Comparison of ENCODE assay signal across 20 cellular contexts in genomic region chr2:127358971-127359370, GRCh38. TPM values are rescaled to one million over a fixed set of nuclear protein-coding genes. Genes with fewer than 3 reads are reported as not detected.
DNase-seq lines count a peak whose midpoint lies in the region; ATAC-seq and TF ChIP-seq lines count a peak whose summit lies in the region.
"Had no signal": no experiment of that assay in that cellular context is flagged by ENCODE, and none has a peak within 500 bp of the region (broad histone marks: within the 10 kb centered on the region; RNA-seq: fewer than 3 reads in every experiment).

No MANE protein-coding gene starts in this region.

- TF ChIP-seq CTCF in GM23338 (conservative IDR thresholded peaks at IDR 0.05; ENCODE audit: low read depth in 2 of 2): no peak

- H3K4me1 Mint-ChIP-seq in GM23338: peaks cover 35% of the 10 kb centered on the region
- H3K4me1 Mint-ChIP-seq in memory B cell: peaks cover 45% of the 10 kb centered on the region

- H2AFZ ChIP-seq in GM23338: no peak overlapping the region

- H3K36me3 ChIP-seq in GM23338 (ENCODE audit: insufficient read depth) (no peaks in the 10 kb centered on the region), HAP-1 (replicated peaks) (no peaks in the 10 kb centered on the region; the same call in 1 of the 2 replicates)

- H3K9me3 Mint-ChIP-seq in GM23338: peaks cover 4% of the 10 kb centered on the region; the same call in 1 of the 3 replicates
- H3K9me3 Mint-ChIP-seq in memory B cell: no peaks in the 10 kb centered on the region
- H3K9me3 Mint-ChIP-seq: CD4-positive, alpha-beta T cell; CD8-positive, alpha-beta T cell had no signal

- peak overlapping the region; percentile 63 for H3K4me2 ChIP-seq in GM23338
- H3K4me2 ChIP-seq: BLaER1 treated with 17β-estradiol and CSF1 and Interleukin-3, amounts not matched to agents 10 nM and 100 nM had no signal

- in situ Hi-C loops in HAP-1 (cut with MboI; ENCODE audit: low sequenced_read_pairs): no loop called here

- H3K4me3 Mint-ChIP-seq in GM23338 (peak overlapping the region; percentile 32), memory B cell (no peak overlapping the region)
- H3K4me3 Mint-ChIP-seq: B cell; CD4-positive, alpha-beta T cell; CD8-positive, alpha-beta T cell had no signal

- H3K4me1 ChIP-seq in GM23338 (ENCODE audit: insufficient read depth) (peaks cover 48% of the 10 kb centered on the region), HAP-1 (peaks cover 25% of the 10 kb centered on the region)

- H3F3A ChIP-seq in GM23338 (replicated peaks; ENCODE audit: low read depth): no peaks in the 10 kb centered on the region

- H3K27me3 Mint-ChIP-seq in GM23338 (ENCODE audit: insufficient read depth, low read depth, poor library complexity): peaks cover 2% of the 10 kb centered on the region
- no peaks in the 10 kb centered on the region for H3K27me3 Mint-ChIP-seq in memory B cell
- H3K27me3 Mint-ChIP-seq: B cell; CD4-positive, alpha-beta T cell had no signal

- H3K27ac Mint-ChIP-seq in GM23338 (no peak overlapping the region), memory B cell (peak overlapping the region; percentile 22)
- H3K27ac Mint-ChIP-seq: B cell; CD8-positive, alpha-beta T cell had no signal

- H3K36me3 Mint-ChIP-seq in GM23338 (ENCODE audit: low read depth) (no peaks in the 10 kb centered on the region), memory B cell (peaks cover 5% of the 10 kb centered on the region)

- peaks cover 82% of the 10 kb centered on the region for H3K79me2 ChIP-seq in GM23338 (replicated peaks; ENCODE audit: insufficient read depth)

- H3K27ac ChIP-seq in GM23338 (ENCODE audit: low read depth): no peak overlapping the region
- H3K27ac ChIP-seq: 22Rv1; A549; BLaER1 treated with 17β-estradiol and CSF1 and Interleukin-3, amounts not matched to agents 10 nM and 100 nM; C4-2B had no signal

- H3K9me2 ChIP-seq in GM23338 (ENCODE audit: insufficient read depth): no peaks in the 10 kb centered on the region

- ATAC-seq in GM23338 (peak; percentile 33), memory B cell (ENCODE audit: low read depth) (no peak), HG03460 (IDR thresholded peaks at IDR 0.05; ENCODE audit: unreplicated experiment) (no peak), HG02852 (IDR thresholded peaks at IDR 0.05; ENCODE audit: unreplicated experiment) (no peak), left lobe of liver (no peak)
- ATAC-seq: CD8-positive, alpha-beta T cell had no signal

- H4K20me1 ChIP-seq in GM23338 (replicated peaks; ENCODE audit: insufficient read depth): peaks cover 3% of the 10 kb centered on the region; the same call in 1 of the 2 replicates

- H3K27me3 ChIP-seq in GM23338 (ENCODE audit: insufficient read depth): no peaks in the 10 kb centered on the region
- H3K27me3 ChIP-seq in HAP-1 (ENCODE audit: low read depth): no peaks in the 10 kb centered on the region
- H3K27me3 ChIP-seq: BLaER1 treated with 17β-estradiol and CSF1 and Interleukin-3, amounts not matched to agents 10 nM and 100 nM had no signal

- no peaks in the 10 kb centered on the region for H3K9me3 ChIP-seq in HAP-1
- H3K9me3 ChIP-seq: A549, Caco-2 had no signal

- H3K4me3 ChIP-seq in GM23338 (0 out of 2 replicates have a peak overlapping the region, but pooled peaks have one; percentile 4), HAP-1 (no peak overlapping the region)
- H3K4me3 ChIP-seq: A549; BLaER1 treated with 17β-estradiol and CSF1 and Interleukin-3, amounts not matched to agents 10 nM and 100 nM had no signal

- DNase-seq in GM23338 (ENCODE audit: low spot score) (no peak), HAP-1 (ENCODE audit: low spot score in 2 of 2) (peak; percentile 63 to 92), NCI-H69 (lab: John Stamatoyannopoulos, UW) (peak; percentile 10), memory B cell (ENCODE audit: low spot score in 2 of 2) (no peak), iPS-NIHi11 (ENCODE audit: low spot score) (no peak), left lobe of liver (ENCODE audit: low spot score) (no peak)
- DNase-seq: AML-193; Caco-2; Calu3; CD4-positive, alpha-beta T cell; CD8-positive, alpha-beta T cell; DMS79 treated with DMSO at 0.1 percent for 48 hours; GF-D8 had no signal

TF ChIP-seq in GM23338, 12 proteins besides CTCF, POLR2A, EP300 and RAD21:
- TF ChIP-seq JUNB (IDR thresholded peaks at IDR 0.05; ENCODE audit: unreplicated experiment) (no peak), ETS1 (IDR thresholded peaks at IDR 0.05) (no peak), NANOG (IDR thresholded peaks at IDR 0.05; ENCODE audit: borderline replicate concordance) (no peak)

RNA-seq across cellular contexts. Expression of gene MAP3K2, which starts 28.8 kb away (rescaled TPM):
- total RNA-seq in GM23338 (2014; rRNA removed; shearing (Covaris generic)): 23.5 and 24.7 TPM in 2 replicates
- 7.3 and 10.2 TPM in 2 replicates for polyA plus RNA-seq in GM23338 (2016; fragmentation: Nextera tagmentation; extraction: Ambion mirVana)
- total RNA-seq in left lobe of liver: 48.9 TPM

RNA-seq across cellular contexts. Expression of gene PROC, which starts 59.3 kb away (rescaled TPM):
- 1.2 and 1.7 TPM in 2 replicates for total RNA-seq in GM23338 (2014; rRNA removed; shearing (Covaris generic))
- 2.4 and 2.7 TPM in 2 replicates for polyA plus RNA-seq in GM23338 (2016; fragmentation: Nextera tagmentation; extraction: Ambion mirVana)
- 479 TPM for total RNA-seq in left lobe of liver
- total RNA-seq: B cell had no signal

Comparison
In these comparisons a context has a peak if more than half of its experiments do, and no peak if none do; other contexts are left out.
1. DNase-seq: peak in HAP-1 (2 of 2) and NCI-H69 (single experiment); none in GM23338 (single experiment), memory B cell (0 of 2), iPS-NIHi11 (single experiment) and left lobe of liver (single experiment).
2. RNA of gene PROC, which starts 59.3 kb away (total RNA-seq): 479 TPM in left lobe of liver (single experiment); 1.2 to 1.7 TPM in GM23338; every median in the first group is over 100 times any median in the second.